In genomic region chr17:17041571-17042380, GRCh38 we compare ENCODE assay signal across 1 cellular context.
TF ChIP-seq lines count a peak whose summit lies in the region.

No MANE protein-coding gene starts in this region.

TF ChIP-seq in HEK293, 187 proteins besides CTCF, POLR2A, EP300 and RAD21 (continued from another document and continues in another):
- TF ChIP-seq ZNF580 (tag by site-specific recombination; IDR thresholded peaks at IDR 0.05) (no peak), ZSCAN16 (tag by site-specific recombination; IDR thresholded peaks at IDR 0.05) (no peak), SP7 (tag by site-specific recombination; IDR thresholded peaks at IDR 0.05) (0 out of 2 replicates have a peak, but pooled peaks have one; percentile 55), YY1 (tag by site-specific recombination; IDR thresholded peaks at IDR 0.05) (0 out of 2 replicates have a peak, but pooled peaks have one; percentile 15), ZIC2 (tag by site-specific recombination; IDR thresholded peaks at IDR 0.05) (no peak), BCL6B (tag by site-specific recombination; IDR thresholded peaks at IDR 0.05) (no peak), ZNF221 (tag by site-specific recombination; IDR thresholded peaks at IDR 0.05; ENCODE audit: borderline replicate concordance) (no peak), SCRT1 (tag by site-specific recombination; IDR thresholded peaks at IDR 0.05; ENCODE audit: borderline replicate concordance) (no peak), ZSCAN23 (tag by site-specific recombination; IDR thresholded peaks at IDR 0.05) (no peak), GLIS1 (tag by site-specific recombination; IDR thresholded peaks at IDR 0.05) (peak; percentile 55), ZNF510 (tag by site-specific recombination; IDR thresholded peaks at IDR 0.05; ENCODE audit: insufficient replicate concordance) (no peak), ZSCAN18 (tag by site-specific recombination; IDR thresholded peaks at IDR 0.05) (no peak), ZNF350 (tag by site-specific recombination; IDR thresholded peaks at IDR 0.05) (no peak; the same call in 1 of the 2 replicates), ZNF473 (tag by site-specific recombination; IDR thresholded peaks at IDR 0.05) (no peak), GFI1B (tag by site-specific recombination; IDR thresholded peaks at IDR 0.05) (no peak), ZNF211 (tag by site-specific recombination; IDR thresholded peaks at IDR 0.05; ENCODE audit: low read depth) (no peak), ZNF561 (tag by site-specific recombination; IDR thresholded peaks at IDR 0.05; ENCODE audit: borderline replicate concordance) (no peak), ZXDB (tag by site-specific recombination; IDR thresholded peaks at IDR 0.05) (no peak), ZNF548 (tag by site-specific recombination; IDR thresholded peaks at IDR 0.05) (no peak), ZNF24 (tag by site-specific recombination; IDR thresholded peaks at IDR 0.05) (0 out of 2 replicates have a peak, but pooled peaks have one; percentile 39), ZNF610 (tag by site-specific recombination; IDR thresholded peaks at IDR 0.05; ENCODE audit: borderline replicate concordance) (no peak; the same call in none of the 2 replicates), ZNF366 (tag by site-specific recombination; conservative IDR thresholded peaks at IDR 0.05) (no peak), ZNF501 (tag by site-specific recombination; IDR thresholded peaks at IDR 0.05) (no peak; the same call in 1 of the 2 replicates), ZFHX2 (tag by site-specific recombination; conservative IDR thresholded peaks at IDR 0.05) (peak; percentile 96), ZNF416 (tag by site-specific recombination; IDR thresholded peaks at IDR 0.05) (no peak), SP3 (tag by site-specific recombination; IDR thresholded peaks at IDR 0.05) (peak; percentile 83), ZNF600 (tag by site-specific recombination; IDR thresholded peaks at IDR 0.05) (0 out of 2 replicates have a peak, but pooled peaks have one; percentile 9), ZNF112 (tag by site-specific recombination; IDR thresholded peaks at IDR 0.05) (no peak), PATZ1 (tag by site-specific recombination; IDR thresholded peaks at IDR 0.05) (peak; percentile 95), ZNF426 (tag by site-specific recombination; IDR thresholded peaks at IDR 0.05) (no peak), ZNF433 (tag by site-specific recombination; IDR thresholded peaks at IDR 0.05; ENCODE audit: low read depth) (no peak), TRIM28 (IDR thresholded peaks at IDR 0.05; ENCODE audit: borderline replicate concordance, low read length) (no peak), ZEB2 (tag by site-specific recombination; IDR thresholded peaks at IDR 0.05) (peak; percentile 58; the same call in 1 of the 2 replicates), ZNF274 (IDR thresholded peaks at IDR 0.05; ENCODE audit: low read length) (no peak), ZNF274 (tag by site-specific recombination; IDR thresholded peaks at IDR 0.05; ENCODE audit: borderline replicate concordance) (no peak), GLIS2 (tag by site-specific recombination; IDR thresholded peaks at IDR 0.05) (peak; percentile 77), ZNF558 (tag by site-specific recombination; IDR thresholded peaks at IDR 0.05) (no peak), ZBTB8A (tag by site-specific recombination; IDR thresholded peaks at IDR 0.05) (peak; percentile 97), EGR2 (tag by site-specific recombination; IDR thresholded peaks at IDR 0.05; ENCODE audit: low read depth) (peak; percentile 96), ZNF202 (tag by site-specific recombination; IDR thresholded peaks at IDR 0.05; ENCODE audit: borderline replicate concordance) (no peak), KLF16 (tag by site-specific recombination; IDR thresholded peaks at IDR 0.05) (peak; percentile 57; the same call in 1 of the 2 replicates), ZNF549 (tag by site-specific recombination; IDR thresholded peaks at IDR 0.05) (no peak), PRDM4 (tag by site-specific recombination; IDR thresholded peaks at IDR 0.05) (peak; percentile 23; the same call in 1 of the 2 replicates)
- TF ChIP-seq, protein P1, sequence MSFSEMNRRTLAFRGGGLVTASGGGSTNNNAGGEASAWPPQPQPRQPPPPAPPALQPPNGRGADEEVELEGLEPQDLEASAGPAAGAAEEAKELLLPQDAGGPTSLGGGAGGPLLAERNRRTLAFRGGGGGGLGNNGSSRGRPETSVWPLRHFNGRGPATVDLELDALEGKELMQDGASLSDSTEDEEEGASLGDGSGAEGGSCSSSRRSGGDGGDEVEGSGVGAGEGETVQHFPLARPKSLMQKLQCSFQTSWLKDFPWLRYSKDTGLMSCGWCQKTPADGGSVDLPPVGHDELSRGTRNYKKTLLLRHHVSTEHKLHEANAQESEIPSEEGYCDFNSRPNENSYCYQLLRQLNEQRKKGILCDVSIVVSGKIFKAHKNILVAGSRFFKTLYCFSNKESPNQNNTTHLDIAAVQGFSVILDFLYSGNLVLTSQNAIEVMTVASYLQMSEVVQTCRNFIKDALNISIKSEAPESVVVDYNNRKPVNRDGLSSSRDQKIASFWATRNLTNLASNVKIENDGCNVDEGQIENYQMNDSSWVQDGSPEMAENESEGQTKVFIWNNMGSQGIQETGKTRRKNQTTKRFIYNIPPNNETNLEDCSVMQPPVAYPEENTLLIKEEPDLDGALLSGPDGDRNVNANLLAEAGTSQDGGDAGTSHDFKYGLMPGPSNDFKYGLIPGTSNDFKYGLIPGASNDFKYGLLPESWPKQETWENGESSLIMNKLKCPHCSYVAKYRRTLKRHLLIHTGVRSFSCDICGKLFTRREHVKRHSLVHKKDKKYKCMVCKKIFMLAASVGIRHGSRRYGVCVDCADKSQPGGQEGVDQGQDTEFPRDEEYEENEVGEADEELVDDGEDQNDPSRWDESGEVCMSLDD (tag by site-specific recombination; IDR thresholded peaks at IDR 0.05) = peak; percentile 69
- TF ChIP-seq, protein P2, sequence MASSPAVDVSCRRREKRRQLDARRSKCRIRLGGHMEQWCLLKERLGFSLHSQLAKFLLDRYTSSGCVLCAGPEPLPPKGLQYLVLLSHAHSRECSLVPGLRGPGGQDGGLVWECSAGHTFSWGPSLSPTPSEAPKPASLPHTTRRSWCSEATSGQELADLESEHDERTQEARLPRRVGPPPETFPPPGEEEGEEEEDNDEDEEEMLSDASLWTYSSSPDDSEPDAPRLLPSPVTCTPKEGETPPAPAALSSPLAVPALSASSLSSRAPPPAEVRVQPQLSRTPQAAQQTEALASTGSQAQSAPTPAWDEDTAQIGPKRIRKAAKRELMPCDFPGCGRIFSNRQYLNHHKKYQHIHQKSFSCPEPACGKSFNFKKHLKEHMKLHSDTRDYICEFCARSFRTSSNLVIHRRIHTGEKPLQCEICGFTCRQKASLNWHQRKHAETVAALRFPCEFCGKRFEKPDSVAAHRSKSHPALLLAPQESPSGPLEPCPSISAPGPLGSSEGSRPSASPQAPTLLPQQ (tag by site-specific recombination; IDR thresholded peaks at IDR 0.05) = no peak
- TF ChIP-seq, protein P3, sequence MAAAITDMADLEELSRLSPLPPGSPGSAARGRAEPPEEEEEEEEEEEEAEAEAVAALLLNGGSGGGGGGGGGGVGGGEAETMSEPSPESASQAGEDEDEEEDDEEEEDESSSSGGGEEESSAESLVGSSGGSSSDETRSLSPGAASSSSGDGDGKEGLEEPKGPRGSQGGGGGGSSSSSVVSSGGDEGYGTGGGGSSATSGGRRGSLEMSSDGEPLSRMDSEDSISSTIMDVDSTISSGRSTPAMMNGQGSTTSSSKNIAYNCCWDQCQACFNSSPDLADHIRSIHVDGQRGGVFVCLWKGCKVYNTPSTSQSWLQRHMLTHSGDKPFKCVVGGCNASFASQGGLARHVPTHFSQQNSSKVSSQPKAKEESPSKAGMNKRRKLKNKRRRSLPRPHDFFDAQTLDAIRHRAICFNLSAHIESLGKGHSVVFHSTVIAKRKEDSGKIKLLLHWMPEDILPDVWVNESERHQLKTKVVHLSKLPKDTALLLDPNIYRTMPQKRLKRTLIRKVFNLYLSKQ (tag by site-specific recombination; IDR thresholded peaks at IDR 0.05; ENCODE audit: borderline replicate concordance) = no peak
- TF ChIP-seq, protein P4, sequence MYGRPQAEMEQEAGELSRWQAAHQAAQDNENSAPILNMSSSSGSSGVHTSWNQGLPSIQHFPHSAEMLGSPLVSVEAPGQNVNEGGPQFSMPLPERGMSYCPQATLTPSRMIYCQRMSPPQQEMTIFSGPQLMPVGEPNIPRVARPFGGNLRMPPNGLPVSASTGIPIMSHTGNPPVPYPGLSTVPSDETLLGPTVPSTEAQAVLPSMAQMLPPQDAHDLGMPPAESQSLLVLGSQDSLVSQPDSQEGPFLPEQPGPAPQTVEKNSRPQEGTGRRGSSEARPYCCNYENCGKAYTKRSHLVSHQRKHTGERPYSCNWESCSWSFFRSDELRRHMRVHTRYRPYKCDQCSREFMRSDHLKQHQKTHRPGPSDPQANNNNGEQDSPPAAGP (tag by site-specific recombination; IDR thresholded peaks at IDR 0.05) = peak; percentile 43; the same call in 1 of the 2 replicates
- TF ChIP-seq, protein P5, sequence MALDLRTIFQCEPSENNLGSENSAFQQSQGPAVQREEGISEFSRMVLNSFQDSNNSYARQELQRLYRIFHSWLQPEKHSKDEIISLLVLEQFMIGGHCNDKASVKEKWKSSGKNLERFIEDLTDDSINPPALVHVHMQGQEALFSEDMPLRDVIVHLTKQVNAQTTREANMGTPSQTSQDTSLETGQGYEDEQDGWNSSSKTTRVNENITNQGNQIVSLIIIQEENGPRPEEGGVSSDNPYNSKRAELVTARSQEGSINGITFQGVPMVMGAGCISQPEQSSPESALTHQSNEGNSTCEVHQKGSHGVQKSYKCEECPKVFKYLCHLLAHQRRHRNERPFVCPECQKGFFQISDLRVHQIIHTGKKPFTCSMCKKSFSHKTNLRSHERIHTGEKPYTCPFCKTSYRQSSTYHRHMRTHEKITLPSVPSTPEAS (tag by site-specific recombination; IDR thresholded peaks at IDR 0.05) = no peak
- TF ChIP-seq, protein P6, sequence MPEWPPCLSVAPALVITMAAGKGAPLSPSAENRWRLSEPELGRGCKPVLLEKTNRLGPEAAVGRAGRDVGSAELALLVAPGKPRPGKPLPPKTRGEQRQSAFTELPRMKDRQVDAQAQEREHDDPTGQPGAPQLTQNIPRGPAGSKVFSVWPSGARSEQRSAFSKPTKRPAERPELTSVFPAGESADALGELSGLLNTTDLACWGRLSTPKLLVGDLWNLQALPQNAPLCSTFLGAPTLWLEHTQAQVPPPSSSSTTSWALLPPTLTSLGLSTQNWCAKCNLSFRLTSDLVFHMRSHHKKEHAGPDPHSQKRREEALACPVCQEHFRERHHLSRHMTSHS (tag by site-specific recombination; IDR thresholded peaks at IDR 0.05) = no peak
